In the genomic region with DNA sequence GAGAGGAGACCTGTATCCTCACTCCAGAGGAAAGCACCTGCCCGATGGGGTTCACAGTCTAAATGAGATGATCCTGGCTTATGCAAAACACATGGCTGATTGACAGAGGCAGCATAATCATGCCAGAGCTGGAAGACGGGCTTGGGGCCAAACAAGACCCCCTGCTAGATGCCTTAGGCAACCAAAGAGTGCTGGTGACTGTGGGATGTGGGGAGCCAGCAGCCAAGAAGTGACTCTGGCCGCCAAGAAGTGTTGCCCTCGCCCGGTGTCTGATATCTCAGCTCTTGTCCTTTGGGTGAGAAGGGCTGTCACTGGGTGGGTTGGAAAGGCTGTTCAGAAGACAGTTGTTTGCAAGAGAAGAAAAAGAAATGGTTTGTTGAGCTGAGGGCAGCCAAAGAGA, we compare ENCODE assay signal across 1 cellular context.
TF ChIP-seq lines count a peak whose summit lies in the region.

No MANE protein-coding gene starts in this region.

TF ChIP-seq in IMR-90, 13 proteins besides CTCF, POLR2A, EP300 and RAD21:
- no peak for TF ChIP-seq MAFK (IDR thresholded peaks at IDR 0.05; ENCODE audit: low read depth, low read length)
- no peak for TF ChIP-seq FOS (IDR thresholded peaks at IDR 0.05; ENCODE audit: low read depth, low read length)
- no peak for TF ChIP-seq NFE2L2 (IDR thresholded peaks at IDR 0.05; ENCODE audit: low read depth, low read length)
- TF ChIP-seq, protein P1, sequence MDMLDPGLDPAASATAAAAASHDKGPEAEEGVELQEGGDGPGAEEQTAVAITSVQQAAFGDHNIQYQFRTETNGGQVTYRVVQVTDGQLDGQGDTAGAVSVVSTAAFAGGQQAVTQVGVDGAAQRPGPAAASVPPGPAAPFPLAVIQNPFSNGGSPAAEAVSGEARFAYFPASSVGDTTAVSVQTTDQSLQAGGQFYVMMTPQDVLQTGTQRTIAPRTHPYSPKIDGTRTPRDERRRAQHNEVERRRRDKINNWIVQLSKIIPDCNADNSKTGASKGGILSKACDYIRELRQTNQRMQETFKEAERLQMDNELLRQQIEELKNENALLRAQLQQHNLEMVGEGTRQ (IDR thresholded peaks at IDR 0.05; ENCODE audit: low read depth, low read length), result no peak
- TF ChIP-seq MAZ (IDR thresholded peaks at IDR 0.05; ENCODE audit: borderline replicate concordance, low read depth, low read length), result no peak
- no peak for TF ChIP-seq MXI1 (IDR thresholded peaks at IDR 0.05; ENCODE audit: borderline replicate concordance, low read depth, low read length)
- no peak for TF ChIP-seq CHD1 (IDR thresholded peaks at IDR 0.05; ENCODE audit: low read depth, low read length)
